In the genomic region with DNA sequence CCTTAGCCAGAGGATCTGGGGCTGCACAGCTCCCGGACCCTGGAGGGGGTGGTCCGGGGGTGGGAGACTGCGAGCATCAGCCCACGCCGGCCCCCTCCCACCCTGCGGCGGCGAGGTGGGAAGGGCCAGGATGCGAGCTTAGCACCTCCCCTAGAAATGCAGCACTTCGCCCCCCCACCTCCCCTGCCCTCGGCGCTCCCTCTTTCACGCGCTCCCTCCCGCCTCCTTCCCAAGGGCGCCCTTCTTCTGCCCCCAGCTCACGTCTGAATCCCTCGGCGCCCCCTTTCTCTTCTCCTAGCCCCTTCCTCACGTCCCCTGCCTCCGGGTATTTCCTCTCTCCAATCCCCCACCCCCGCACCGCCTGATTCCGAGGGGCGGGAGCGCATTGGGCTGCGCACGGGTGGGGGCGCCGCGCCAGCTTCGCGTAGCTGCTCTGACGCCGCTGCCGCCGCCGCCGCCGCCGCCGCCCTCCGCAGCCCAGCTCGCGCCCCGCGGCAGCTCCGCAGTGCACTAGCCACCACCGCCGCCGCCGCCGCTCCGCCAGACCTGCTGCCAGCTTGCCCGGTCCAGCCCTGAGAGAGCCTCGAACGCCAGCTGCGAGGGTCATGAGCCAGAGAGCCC, we compare ENCODE assay signal across 9 cellular contexts. TPM values are rescaled to one million over a fixed set of nuclear protein-coding genes. Genes with fewer than 3 reads are reported as not detected.
A peak's percentile ranks its signal among the peaks of the same experiment; 100 is the strongest.
DNase-seq lines count a peak whose midpoint lies in the region; ATAC-seq and TF ChIP-seq lines count a peak whose summit lies in the region.
"Had no signal": no experiment of that assay in that cellular context is flagged by ENCODE, and none has a peak within 500 bp of the region (broad histone marks: within the 10 kb centered on the region; RNA-seq: fewer than 3 reads in every experiment).

A gene with protein sequence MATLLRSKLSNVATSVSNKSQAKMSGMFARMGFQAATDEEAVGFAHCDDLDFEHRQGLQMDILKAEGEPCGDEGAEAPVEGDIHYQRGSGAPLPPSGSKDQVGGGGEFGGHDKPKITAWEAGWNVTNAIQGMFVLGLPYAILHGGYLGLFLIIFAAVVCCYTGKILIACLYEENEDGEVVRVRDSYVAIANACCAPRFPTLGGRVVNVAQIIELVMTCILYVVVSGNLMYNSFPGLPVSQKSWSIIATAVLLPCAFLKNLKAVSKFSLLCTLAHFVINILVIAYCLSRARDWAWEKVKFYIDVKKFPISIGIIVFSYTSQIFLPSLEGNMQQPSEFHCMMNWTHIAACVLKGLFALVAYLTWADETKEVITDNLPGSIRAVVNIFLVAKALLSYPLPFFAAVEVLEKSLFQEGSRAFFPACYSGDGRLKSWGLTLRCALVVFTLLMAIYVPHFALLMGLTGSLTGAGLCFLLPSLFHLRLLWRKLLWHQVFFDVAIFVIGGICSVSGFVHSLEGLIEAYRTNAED (plus strand): TSS at position 505 of the 621 bp plus-strand sequence. CDS start 239 bp downstream, outside the sequence.

- intact Hi-C loops in left cardiac atrium (cut with DNase I), result no loop called here

- peaks cover 97% of the 10 kb centered on the region for H3K27me3 Mint-ChIP-seq in central memory CD8-positive, alpha-beta T cell
- peaks cover 92% of the 10 kb centered on the region for H3K27me3 Mint-ChIP-seq in progenitor cell of endocrine pancreas

- peaks cover 31% of the 10 kb centered on the region for H3K36me3 Mint-ChIP-seq in central memory CD8-positive, alpha-beta T cell (ENCODE audit: insufficient read depth)
- no peaks in the 10 kb centered on the region for H3K36me3 Mint-ChIP-seq in progenitor cell of endocrine pancreas (ENCODE audit: insufficient read depth)

- no peaks in the 10 kb centered on the region for H3K9me3 Mint-ChIP-seq in central memory CD8-positive, alpha-beta T cell
- H3K9me3 Mint-ChIP-seq in progenitor cell of endocrine pancreas (ENCODE audit: low read depth), result no peaks in the 10 kb centered on the region

- peak; percentile 34 for DNase-seq in NCI-H82 (lab: John Stamatoyannopoulos, UW)
- DNase-seq in NCI-H82 treated with DMSO at 0.1 percent for 48 hours (lab: John Stamatoyannopoulos, UW; ENCODE audit: unreplicated experiment), result no peak
- DNase-seq in NCI-H2171 (lab: John Stamatoyannopoulos, UW), result peak; percentile 22
- no peak for DNase-seq in central memory CD8-positive, alpha-beta T cell (ENCODE audit: low spot score in 2 of 2)
- no peak for DNase-seq in progenitor cell of endocrine pancreas (ENCODE audit: low spot score, unreplicated experiment)
- DNase-seq in NCI-H2029 treated with DMSO at 0.1 percent for 48 hours (lab: John Stamatoyannopoulos, UW), result no peak
- no peak for DNase-seq in left cardiac atrium
- DNase-seq: NCI-H2107 had no signal

- H3K4me3 Mint-ChIP-seq in central memory CD8-positive, alpha-beta T cell, result peak within 1 kb of the TSS; percentile 57
- no peak within 1 kb of the TSS for H3K4me3 Mint-ChIP-seq in progenitor cell of endocrine pancreas (ENCODE audit: low read depth)

- H3K4me1 Mint-ChIP-seq in central memory CD8-positive, alpha-beta T cell, result peaks cover 42% of the 10 kb centered on the region
- peaks cover 4% of the 10 kb centered on the region for H3K4me1 Mint-ChIP-seq in progenitor cell of endocrine pancreas (ENCODE audit: low read depth)

- peak within 1 kb of the TSS; percentile 32 for H3K27ac Mint-ChIP-seq in central memory CD8-positive, alpha-beta T cell (ENCODE audit: low read depth)
- H3K27ac Mint-ChIP-seq in progenitor cell of endocrine pancreas, result peak within 1 kb of the TSS; percentile 12

- ATAC-seq in central memory CD8-positive, alpha-beta T cell (replicated peaks; ENCODE audit: extremely low read depth, poor library complexity, severe bottlenecking), result no peak
- ATAC-seq in HG03039 (IDR thresholded peaks at IDR 0.05; ENCODE audit: unreplicated experiment), result no peak
- ATAC-seq in left cardiac atrium, result no peak

- TF ChIP-seq CTCF in progenitor cell of endocrine pancreas (IDR thresholded peaks at IDR 0.05; ENCODE audit: unreplicated experiment), result no peak

RNA-seq across cellular contexts. Expression of the gene that starts here (rescaled TPM):
- not detected in 2 replicates for total RNA-seq in progenitor cell of endocrine pancreas
- total RNA-seq in left cardiac atrium, result not detected

Comparison
In these comparisons a context has a peak if more than half of its experiments do, and no peak if none do; other contexts are left out.
1. DNase-seq: peak in NCI-H82 (single experiment) and NCI-H2171 (single experiment); none in NCI-H82 treated with DMSO at 0.1 percent for 48 hours (single experiment), central memory CD8-positive, alpha-beta T cell (0 of 2), progenitor cell of endocrine pancreas (single experiment), NCI-H2029 treated with DMSO at 0.1 percent for 48 hours (single experiment) and left cardiac atrium (single experiment).